In the genomic region with DNA sequence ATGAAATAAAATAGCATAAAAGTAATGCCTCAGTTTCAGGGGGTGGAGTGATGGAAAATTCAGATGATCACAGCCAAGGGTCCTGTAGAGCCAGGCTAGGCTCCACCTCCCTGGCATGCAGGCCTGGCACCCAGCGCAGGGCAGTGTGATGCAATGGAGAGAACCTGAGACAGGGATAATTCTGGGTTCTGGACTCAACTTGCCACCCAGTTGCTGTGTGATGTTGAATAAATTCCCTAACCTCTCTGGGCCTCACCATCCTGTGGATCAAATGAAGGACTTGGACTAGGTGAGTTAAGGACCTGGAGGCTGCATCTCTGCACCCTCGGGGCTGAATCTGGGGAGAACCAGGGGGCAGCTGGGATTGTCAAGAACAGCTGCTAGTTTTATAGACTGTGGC, we compare ENCODE assay signal across 1 cellular context.
TF ChIP-seq lines count a peak whose summit lies in the region.

No MANE protein-coding gene starts in this region.

TF ChIP-seq in HepG2, 621 proteins besides CTCF, POLR2A, EP300 and RAD21:
- TF ChIP-seq, protein P1, sequence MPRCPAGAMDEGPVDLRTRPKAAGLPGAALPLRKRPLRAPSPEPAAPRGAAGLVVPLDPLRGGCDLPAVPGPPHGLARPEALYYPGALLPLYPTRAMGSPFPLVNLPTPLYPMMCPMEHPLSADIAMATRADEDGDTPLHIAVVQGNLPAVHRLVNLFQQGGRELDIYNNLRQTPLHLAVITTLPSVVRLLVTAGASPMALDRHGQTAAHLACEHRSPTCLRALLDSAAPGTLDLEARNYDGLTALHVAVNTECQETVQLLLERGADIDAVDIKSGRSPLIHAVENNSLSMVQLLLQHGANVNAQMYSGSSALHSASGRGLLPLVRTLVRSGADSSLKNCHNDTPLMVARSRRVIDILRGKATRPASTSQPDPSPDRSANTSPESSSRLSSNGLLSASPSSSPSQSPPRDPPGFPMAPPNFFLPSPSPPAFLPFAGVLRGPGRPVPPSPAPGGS (CRISPR knock-in tag; IDR thresholded peaks at IDR 0.05) = no peak
- peak; percentile 89 for TF ChIP-seq ZNF768 (CRISPR knock-in tag; IDR thresholded peaks at IDR 0.05)
TF ChIP-seq in HepG2: peak in this region for 1.
